ENCODE assay signal across 12 cellular contexts in genomic region chr2:96819101-96819875, GRCh38. TPM values are rescaled to one million over a fixed set of nuclear protein-coding genes. Genes with fewer than 3 reads are reported as not detected.
DNase-seq lines count a peak whose midpoint lies in the region; ATAC-seq, FAIRE-seq and TF ChIP-seq lines count a peak whose summit lies in the region.
"Had no signal": no experiment of that assay in that cellular context is flagged by ENCODE, and none has a peak within 500 bp of the region (broad histone marks: within the 10 kb centered on the region; RNA-seq: fewer than 3 reads in every experiment).

No MANE protein-coding gene starts in this region.

- no peaks in the 10 kb centered on the region for H3K9me3 ChIP-seq in K562 (replicated peaks; ENCODE audit: control insufficient read depth, insufficient read depth, low read depth, low read length)

- no peaks in the 10 kb centered on the region for H3K9me3 Mint-ChIP-seq in IgD-negative memory B cell

- TF ChIP-seq CTCF in K562 (IDR thresholded peaks at IDR 0.05 in 2 of 3, conservative IDR thresholded peaks at IDR 0.05 in 1 of 3; ENCODE audit: insufficient read depth in 2 of 3, low read depth in 1 of 3, low read length in 3 of 3) = 0 out of 6 replicates have a peak, but pooled peaks of 1 of the 3 experiments have one; percentile 12

- H3K4me3 ChIP-seq in K562 = no peak overlapping the region

- no peak for TF ChIP-seq POLR2A in K562 (conservative IDR thresholded peaks at IDR 0.05)

- peak; percentile 45 for DNase-seq in CMK (ENCODE audit: low read depth)
- peak; percentile 54 to 76 (median 67) for DNase-seq in K562 (ENCODE audit: extremely low read depth in 1 of 4, low spot score in 3 of 4)
- DNase-seq in mucosa of gallbladder (ENCODE audit: low spot score) = peak; percentile 88
- DNase-seq in ACHN = no peak
- DNase-seq in GM19238 (ENCODE audit: insufficient read length, low spot score) = no peak
- DNase-seq: activated naive CD4-positive, alpha-beta T cell treated with Interleukin-2 at 50 U/mL for 16 hours; IMR-90; SHP77 treated with DMSO at 0.1 percent for 48 hours had no signal

- peaks cover 43% of the 10 kb centered on the region for H3K36me3 ChIP-seq in K562 (ENCODE audit: control insufficient read depth, insufficient read depth, low read length)

- H3K4me1 ChIP-seq in K562 (replicated peaks in 1 of 2; ENCODE audit: control insufficient read depth in 2 of 2, insufficient read depth in 2 of 2, low read length in 2 of 2) = peaks cover 34 to 49% of the 10 kb centered on the region in 2 experiments

- BruUV-seq in K562 (replicated peaks; lab: Mats Ljungman, UMichigan) = no TSS peak

- peaks cover 1% of the 10 kb centered on the region for H3K27me3 Mint-ChIP-seq in IgD-negative memory B cell

- peak overlapping the region; percentile 82 to 96 (median 92) for H3K4me3 Mint-ChIP-seq in IgD-negative memory B cell

- H3K9ac ChIP-seq in K562 (ENCODE audit: insufficient read depth in 1 of 2, low read depth in 2 of 2, low read length in 2 of 2) = peak overlapping the region in 1 of 2 experiments; percentile 88; a peak in 2 of 4 replicates

- TF ChIP-seq EP300 in K562 (IDR thresholded peaks at IDR 0.05; ENCODE audit: low read length) = no peak; the same call in 1 of the 2 replicates

- H3K27ac ChIP-seq in K562 (ENCODE audit: extremely low read depth, low read depth, low read length) = no peak overlapping the region

- peaks cover 44 to 56% (median 49%) of the 10 kb centered on the region in 3 donors for H3K4me1 Mint-ChIP-seq in IgD-negative memory B cell

- POLR2A ChIA-PET in K562 (lab: Yijun Ruan, JAX) = interaction anchor here (0.6 to 2.3 kb wide), 6 partner anchors 9 to 95 kb away, joined by 3 to 8 read pairs (median 4); no protein-coding TSS in a partner anchor

- H3K27ac Mint-ChIP-seq in IgD-negative memory B cell = peak overlapping the region in 2 of 3 donors; percentile 43 to 65

- H4K20me1 ChIP-seq in K562 (replicated peaks; ENCODE audit: control insufficient read depth, insufficient read depth, low read length) = peaks cover 42% of the 10 kb centered on the region

- in situ Hi-C loops in K562 (cut with MboI) (no loop called here), ACHN (cut with HindIII; ENCODE audit: low pct_ligation_motif_present, low pct_unique_long_range_greater_than_20kb, low sequenced_read_pairs) (no loop called here)

- WGBS in K562 (ENCODE audit: insufficient coverage, low coverage, missing lambda C conversion rate) = 43% methylated on average over 10 of the region's 10 CpGs

- CTCF ChIA-PET in K562 (lab: Yijun Ruan, JAX; ENCODE audit: low intra/inter-chr PET ratio) = interaction anchor here (0.5 kb wide), 1 partner anchor 161 kb away, joined by 3 read pairs; no protein-coding TSS in a partner anchor

- H3K4me2 ChIP-seq in K562 (ENCODE audit: insufficient read depth, low read length) = peak overlapping the region; percentile 3; the same call in 1 of the 2 replicates

- H3K79me2 ChIP-seq in K562 (ENCODE audit: control insufficient read depth, insufficient read depth, low read length) = peaks cover 53% of the 10 kb centered on the region

- peaks cover 21% of the 10 kb centered on the region for H3K9me1 ChIP-seq in K562 (ENCODE audit: control insufficient read depth, insufficient read depth, low read length)

- ATAC-seq in K562 (peak; percentile 20), GM19035 (IDR thresholded peaks at IDR 0.05; ENCODE audit: unreplicated experiment) (no peak), GM21447 (IDR thresholded peaks at IDR 0.05; ENCODE audit: unreplicated experiment) (no peak)

- H2AFZ ChIP-seq in K562 (ENCODE audit: low read depth, low read length) = no peak overlapping the region

- H3K27me3 ChIP-seq in K562 (ENCODE audit: control insufficient read depth in 2 of 2, insufficient read depth in 2 of 2, low read length in 2 of 2) = no peaks in the 10 kb centered on the region

- intact Hi-C loops in K562 (cut with micrococcal nuclease) = loop anchor here (5.0 kb wide), 1 partner anchor 57 kb away; the partner anchor contains the start of gene CNNM4

- no peaks in the 10 kb centered on the region for H3K36me3 Mint-ChIP-seq in IgD-negative memory B cell

- no peak for TF ChIP-seq RAD21 in K562 (CRISPR knock-in tag; conservative IDR thresholded peaks at IDR 0.05 in 1 of 2, IDR thresholded peaks at IDR 0.05 in 1 of 2)

- FAIRE-seq in K562 (lab: Jason Lieb, UNC) = peak; percentile 86
- FAIRE-seq: H54 had no signal

RNA-seq across cellular contexts. Expression of gene CNNM3, which starts 3.2 kb away (rescaled TPM):
- polyA plus RNA-seq in IgD-negative memory B cell = 3.5 TPM
- total RNA-seq in K562 (2011; cell fraction: chromatin; rRNA removed; ENCODE audit: low replicate concordance) = 36.0 and 91.8 TPM in 2 replicates
- total RNA-seq in K562 (2011; cell fraction: nucleolus; rRNA removed) = 60.5 and 68.7 TPM in 2 replicates
- 54.1 and 60.8 TPM in 2 replicates for total RNA-seq in K562 (2011; cell fraction: nucleoplasm; rRNA removed)
- total RNA-seq in K562 (2014; rRNA removed) = 6.0 and 7.7 TPM in 2 replicates
- 4.5 and 6.5 TPM in 2 replicates for total RNA-seq in K562 (2014; rRNA removed; fragmentation: Illumina TruSeq; extraction: Trizol)
- total RNA-seq in K562 (2015; rRNA removed; fragmentation: Illumina TruSeq; extraction: Trizol) = 5.6 and 7.6 TPM in 2 replicates
- total RNA-seq in K562 (2021) = 16.9 TPM in 2 replicates
- polyA plus RNA-seq in K562 (2011; rRNA removed) = 5.7 and 10.6 TPM in 2 replicates
- polyA plus RNA-seq in K562 (2011; cell fraction: cytosol; rRNA removed) = 10.7 and 16.0 TPM in 2 replicates
- polyA plus RNA-seq in K562 (2011; cell fraction: nucleus; rRNA removed) = 25.5 and 35.7 TPM in 2 replicates
- polyA plus RNA-seq in K562 (2012) = 11.7 and 15.0 TPM in 2 replicates
- 11.7 and 11.8 TPM in 2 replicates for polyA plus RNA-seq in K562 (2014; fragmentation: Illumina TruSeq; extraction: Trizol)
- 1 to 10 TPM; 1.4 to 1.6 TPM for polyA plus RNA-seq in K562 (2014; fragmentation: Nextera tagmentation; extraction: Ambion mirVana)
- polyA plus RNA-seq in K562 (2014; rRNA removed) = 7.1 and 9.9 TPM in 2 replicates
- 12.8 and 16.0 TPM in 2 replicates for polyA minus RNA-seq in K562 (2011; rRNA and poly(A)+ RNA removed)
- 15.2 and 25.2 TPM in 2 replicates for polyA minus RNA-seq in K562 (2011; cell fraction: cytosol; rRNA and poly(A)+ RNA removed)
- 15.1 and 17.1 TPM in 2 replicates for polyA minus RNA-seq in K562 (2011; cell fraction: nucleus; rRNA and poly(A)+ RNA removed)
- total RNA-seq in mucosa of gallbladder = 65.2 TPM

RNA-seq across cellular contexts. Expression of gene ANKRD23, which starts 24.5 kb away (rescaled TPM):
- 1.3 TPM for polyA plus RNA-seq in IgD-negative memory B cell
- 20.7 and 42.5 TPM in 2 replicates for total RNA-seq in K562 (2011; cell fraction: chromatin; rRNA removed; ENCODE audit: low replicate concordance)
- total RNA-seq in K562 (2011; cell fraction: nucleolus; rRNA removed) = 27.0 and 27.3 TPM in 2 replicates
- 19.0 and 21.1 TPM in 2 replicates for total RNA-seq in K562 (2011; cell fraction: nucleoplasm; rRNA removed)
- 2.7 and 3.1 TPM in 2 replicates for total RNA-seq in K562 (2014; rRNA removed)
- 1.8 and 2.0 TPM in 2 replicates for total RNA-seq in K562 (2014; rRNA removed; fragmentation: Illumina TruSeq; extraction: Trizol)
- 2.9 and 4.5 TPM in 2 replicates for total RNA-seq in K562 (2015; rRNA removed; fragmentation: Illumina TruSeq; extraction: Trizol)
- total RNA-seq in K562 (2021) = 2.8 and 4.1 TPM in 2 replicates
- 4.8 and 7.5 TPM in 2 replicates for polyA plus RNA-seq in K562 (2011; rRNA removed)
- polyA plus RNA-seq in K562 (2011; cell fraction: cytosol; rRNA removed) = 2.9 and 5.5 TPM in 2 replicates
- 40.8 and 73.8 TPM in 2 replicates for polyA plus RNA-seq in K562 (2011; cell fraction: nucleus; rRNA removed)
- polyA plus RNA-seq in K562 (2012) = 3.4 and 10.6 TPM in 2 replicates
- polyA plus RNA-seq in K562 (2014; fragmentation: Illumina TruSeq; extraction: Trizol) = 2.7 and 3.1 TPM in 2 replicates
- polyA plus RNA-seq in K562 (2014; fragmentation: Nextera tagmentation; extraction: Ambion mirVana) = under 1 TPM; 0.32 to 0.34 TPM
- 4.5 and 5.8 TPM in 2 replicates for polyA plus RNA-seq in K562 (2014; rRNA removed)
- 1.2 and 2.2 TPM in 2 replicates for polyA minus RNA-seq in K562 (2011; rRNA and poly(A)+ RNA removed)
- 0.95 and 2.6 TPM in 2 replicates for polyA minus RNA-seq in K562 (2011; cell fraction: cytosol; rRNA and poly(A)+ RNA removed)
- polyA minus RNA-seq in K562 (2011; cell fraction: nucleus; rRNA and poly(A)+ RNA removed) = 6.3 and 6.9 TPM in 2 replicates
- 6.9 TPM for total RNA-seq in mucosa of gallbladder

RNA-seq across cellular contexts. Expression of gene ANKRD39, which starts 38.5 kb away (rescaled TPM):
- polyA plus RNA-seq in IgD-negative memory B cell (16.3 TPM), K562 (2011; rRNA removed) (23.8 and 33.3 TPM in 2 replicates), K562 (2014; fragmentation: Illumina TruSeq; extraction: Trizol) (15.0 and 22.7 TPM in 2 replicates), K562 (2014; fragmentation: Nextera tagmentation; extraction: Ambion mirVana) (10 to 100 TPM; 16.7 to 26.0 TPM), K562 (2014; rRNA removed) (28.1 and 48.3 TPM in 2 replicates)
- total RNA-seq in K562 (2011; cell fraction: chromatin; rRNA removed; ENCODE audit: low replicate concordance) = 39.7 and 71.7 TPM in 2 replicates
- total RNA-seq in K562 (2011; cell fraction: nucleolus; rRNA removed) = 42.2 and 44.1 TPM in 2 replicates
- 34.4 and 37.9 TPM in 2 replicates for total RNA-seq in K562 (2011; cell fraction: nucleoplasm; rRNA removed)
- total RNA-seq in K562 (2014; rRNA removed) (33.1 and 50.4 TPM in 2 replicates), K562 (2014; rRNA removed; fragmentation: Illumina TruSeq; extraction: Trizol) (5.7 and 8.2 TPM in 2 replicates), K562 (2015; rRNA removed; fragmentation: Illumina TruSeq; extraction: Trizol) (21.2 and 21.9 TPM in 2 replicates), K562 (2021) (29.8 and 31.2 TPM in 2 replicates), mucosa of gallbladder (19.1 TPM)
- polyA plus RNA-seq in K562 (2011; cell fraction: cytosol; rRNA removed) = 27.1 and 60.5 TPM in 2 replicates
- polyA plus RNA-seq in K562 (2011; cell fraction: nucleus; rRNA removed) = 58.3 and 92.0 TPM in 2 replicates
- polyA plus RNA-seq in K562 (2012) = 28.4 and 31.7 TPM in 2 replicates
- polyA minus RNA-seq in K562 (2011; rRNA and poly(A)+ RNA removed) = 6.6 and 8.9 TPM in 2 replicates
- polyA minus RNA-seq in K562 (2011; cell fraction: cytosol; rRNA and poly(A)+ RNA removed) = 7.1 and 9.9 TPM in 2 replicates
- polyA minus RNA-seq in K562 (2011; cell fraction: nucleus; rRNA and poly(A)+ RNA removed) = 15.1 and 21.2 TPM in 2 replicates

RNA-seq across cellular contexts. Expression of gene SEMA4C, which starts 50.6 kb away (rescaled TPM):
- polyA plus RNA-seq in IgD-negative memory B cell (0.58 TPM), K562 (2011; rRNA removed) (59.7 and 110 TPM in 2 replicates), K562 (2014; fragmentation: Illumina TruSeq; extraction: Trizol) (21.8 and 29.4 TPM in 2 replicates), K562 (2014; fragmentation: Nextera tagmentation; extraction: Ambion mirVana) (under 1 TPM; 0.32 to 0.89 TPM), K562 (2014; rRNA removed) (35.5 and 36.2 TPM in 2 replicates)
- total RNA-seq in K562 (2011; cell fraction: chromatin; rRNA removed; ENCODE audit: low replicate concordance) = 229 and 466 TPM in 2 replicates
- 309 and 326 TPM in 2 replicates for total RNA-seq in K562 (2011; cell fraction: nucleolus; rRNA removed)
- 244 and 282 TPM in 2 replicates for total RNA-seq in K562 (2011; cell fraction: nucleoplasm; rRNA removed)
- total RNA-seq in K562 (2014; rRNA removed) (28.8 and 35.6 TPM in 2 replicates), K562 (2014; rRNA removed; fragmentation: Illumina TruSeq; extraction: Trizol) (7.3 and 9.5 TPM in 2 replicates), K562 (2015; rRNA removed; fragmentation: Illumina TruSeq; extraction: Trizol) (23.9 and 24.6 TPM in 2 replicates), K562 (2021) (45.2 and 54.4 TPM in 2 replicates), mucosa of gallbladder (42.3 TPM)
- 50.2 and 68.3 TPM in 2 replicates for polyA plus RNA-seq in K562 (2011; cell fraction: cytosol; rRNA removed)
- 313 and 392 TPM in 2 replicates for polyA plus RNA-seq in K562 (2011; cell fraction: nucleus; rRNA removed)
- polyA plus RNA-seq in K562 (2012) = 39.1 and 59.5 TPM in 2 replicates
- 56.4 and 73.7 TPM in 2 replicates for polyA minus RNA-seq in K562 (2011; rRNA and poly(A)+ RNA removed)
- polyA minus RNA-seq in K562 (2011; cell fraction: cytosol; rRNA and poly(A)+ RNA removed) = 58.2 and 59.2 TPM in 2 replicates
- polyA minus RNA-seq in K562 (2011; cell fraction: nucleus; rRNA and poly(A)+ RNA removed) = 58.7 and 72.1 TPM in 2 replicates

RNA-seq across cellular contexts. Expression of gene CNNM4, which starts 58.6 kb away (rescaled TPM):
- polyA plus RNA-seq in IgD-negative memory B cell (7.9 TPM), K562 (2011; rRNA removed) (3.4 and 6.5 TPM in 2 replicates), K562 (2014; fragmentation: Illumina TruSeq; extraction: Trizol) (5.4 and 5.8 TPM in 2 replicates), K562 (2014; fragmentation: Nextera tagmentation; extraction: Ambion mirVana) (1 to 10 TPM in 1 of 2 experiments, under 1 TPM in 1; 0.96 to 1.4 TPM), K562 (2014; rRNA removed) (3.0 and 3.7 TPM in 2 replicates)
- 10.6 and 25.3 TPM in 2 replicates for total RNA-seq in K562 (2011; cell fraction: chromatin; rRNA removed; ENCODE audit: low replicate concordance)
- total RNA-seq in K562 (2011; cell fraction: nucleolus; rRNA removed) = 20.0 and 21.7 TPM in 2 replicates
- total RNA-seq in K562 (2011; cell fraction: nucleoplasm; rRNA removed) = 17.5 and 21.4 TPM in 2 replicates
- total RNA-seq in K562 (2014; rRNA removed) (2.5 and 3.4 TPM in 2 replicates), K562 (2014; rRNA removed; fragmentation: Illumina TruSeq; extraction: Trizol) (2.3 and 2.7 TPM in 2 replicates), K562 (2015; rRNA removed; fragmentation: Illumina TruSeq; extraction: Trizol) (2.8 TPM in 2 replicates), K562 (2021) (6.3 and 6.7 TPM in 2 replicates), mucosa of gallbladder (14.1 TPM)
- 5.1 and 5.7 TPM in 2 replicates for polyA plus RNA-seq in K562 (2011; cell fraction: cytosol; rRNA removed)
- 7.6 and 8.7 TPM in 2 replicates for polyA plus RNA-seq in K562 (2011; cell fraction: nucleus; rRNA removed)
- 3.6 and 5.0 TPM in 2 replicates for polyA plus RNA-seq in K562 (2012)
- polyA minus RNA-seq in K562 (2011; rRNA and poly(A)+ RNA removed) = 6.3 and 7.3 TPM in 2 replicates
- 5.7 and 8.8 TPM in 2 replicates for polyA minus RNA-seq in K562 (2011; cell fraction: cytosol; rRNA and poly(A)+ RNA removed)
- 3.6 and 6.0 TPM in 2 replicates for polyA minus RNA-seq in K562 (2011; cell fraction: nucleus; rRNA and poly(A)+ RNA removed)

Comparison
In these comparisons a context has a peak if more than half of its experiments do, and no peak if none do; other contexts are left out.
1. DNase-seq: peak in CMK (single experiment), K562 (4 of 4) and mucosa of gallbladder (single experiment); none in ACHN (single experiment) and GM19238 (single experiment).